In the genomic region with DNA sequence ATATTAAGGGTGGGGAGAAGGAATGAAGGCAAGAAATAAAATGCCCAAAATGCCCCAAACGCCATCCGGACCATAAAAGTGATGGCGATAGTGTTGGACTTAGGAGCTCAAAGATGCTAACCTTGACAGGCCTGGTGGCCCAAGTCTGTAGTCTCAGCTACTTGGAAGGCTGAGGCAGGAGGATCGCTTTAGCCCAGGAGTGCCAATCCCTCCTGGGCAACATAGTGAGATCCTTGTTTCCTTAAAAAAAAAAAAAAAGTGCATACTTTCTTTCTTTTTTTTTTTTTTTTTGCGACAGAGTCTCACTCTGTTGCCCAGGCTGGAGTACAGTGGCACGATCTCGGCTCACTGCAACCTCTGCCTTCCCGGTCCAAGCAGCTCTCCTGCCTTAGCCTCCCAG, we compare ENCODE assay signal across 9 cellular contexts. TPM values are rescaled to one million over a fixed set of nuclear protein-coding genes. Genes with fewer than 3 reads are reported as not detected.
DNase-seq lines count a peak whose midpoint lies in the region; ATAC-seq and TF ChIP-seq lines count a peak whose summit lies in the region.
"Had no signal": no experiment of that assay in that cellular context is flagged by ENCODE, and none has a peak within 500 bp of the region (broad histone marks: within the 10 kb centered on the region; RNA-seq: fewer than 3 reads in every experiment).

No MANE protein-coding gene starts in this region.

- peak overlapping the region; percentile 89 for H3K4me3 Mint-ChIP-seq in activated naive CD8-positive, alpha-beta T cell treated with anti-CD3 and anti-CD28 coated beads for 36 hours
- peak overlapping the region; percentile 94 for H3K4me3 Mint-ChIP-seq in type B pancreatic cell

- WGBS in right cardiac atrium, result 83% methylated on average over 8 of the region's 8 CpGs

- peaks cover 22% of the 10 kb centered on the region for H3K4me1 Mint-ChIP-seq in activated naive CD8-positive, alpha-beta T cell treated with anti-CD3 and anti-CD28 coated beads for 36 hours
- peaks cover 4% of the 10 kb centered on the region for H3K4me1 Mint-ChIP-seq in type B pancreatic cell (ENCODE audit: unreplicated experiment)

- H3K27me3 ChIP-seq in right atrium auricular region (no peaks in the 10 kb centered on the region), right cardiac atrium (ENCODE audit: control insufficient read depth, insufficient read depth) (no peaks in the 10 kb centered on the region), kidney epithelial cell (ENCODE audit: control insufficient read depth, insufficient read depth, low read length) (no peaks in the 10 kb centered on the region)

- no peak for DNase-seq in right atrium auricular region (ENCODE audit: low spot score)
- DNase-seq in right cardiac atrium, result no peak
- no peak for DNase-seq in activated naive CD8-positive, alpha-beta T cell treated with anti-CD3 and anti-CD28 coated beads for 36 hours
- no peak for DNase-seq in kidney epithelial cell (ENCODE audit: low read depth)
- no peak for DNase-seq in type B pancreatic cell (ENCODE audit: extremely low spot score, unreplicated experiment)
- no peak for DNase-seq in activated gamma-delta T cell (lab: John Stamatoyannopoulos, UW)
- DNase-seq: NCI-H2081 treated with DMSO at 0.1 percent for 48 hours had no signal

- TF ChIP-seq CTCF in right atrium auricular region (IDR thresholded peaks at IDR 0.05) (no peak), kidney epithelial cell (IDR thresholded peaks at IDR 0.05; ENCODE audit: insufficient read depth, low read length, poor library complexity, severe bottlenecking) (no peak), type B pancreatic cell (conservative IDR thresholded peaks at IDR 0.05) (no peak)

- no peak for ATAC-seq in right cardiac atrium
- no peak for ATAC-seq in GM21723 (IDR thresholded peaks at IDR 0.05; ENCODE audit: unreplicated experiment)
- no peak for ATAC-seq in GM18520 (IDR thresholded peaks at IDR 0.05; ENCODE audit: unreplicated experiment)

- H3K36me3 ChIP-seq in right atrium auricular region, result no peaks in the 10 kb centered on the region
- H3K36me3 ChIP-seq in kidney epithelial cell (ENCODE audit: control insufficient read depth, insufficient read depth, low read length), result no peaks in the 10 kb centered on the region

- H3K27ac Mint-ChIP-seq in activated naive CD8-positive, alpha-beta T cell treated with anti-CD3 and anti-CD28 coated beads for 36 hours, result no peak overlapping the region
- H3K27ac Mint-ChIP-seq in type B pancreatic cell, result peak overlapping the region; percentile 96

- H3K36me3 Mint-ChIP-seq in activated naive CD8-positive, alpha-beta T cell treated with anti-CD3 and anti-CD28 coated beads for 36 hours, result no peaks in the 10 kb centered on the region
- H3K36me3 Mint-ChIP-seq in type B pancreatic cell, result no peaks in the 10 kb centered on the region

- H3K27me3 Mint-ChIP-seq in activated naive CD8-positive, alpha-beta T cell treated with anti-CD3 and anti-CD28 coated beads for 36 hours, result no peaks in the 10 kb centered on the region
- H3K27me3 Mint-ChIP-seq in type B pancreatic cell, result no peaks in the 10 kb centered on the region

- intact Hi-C loops in right cardiac atrium (cut with DNase I), result no loop called here

- H3K4me1 ChIP-seq in right atrium auricular region (peaks cover 0 to 21% of the 10 kb centered on the region in 2 donors), right cardiac atrium (ENCODE audit: control insufficient read depth, insufficient read depth, low read length) (peaks cover 2% of the 10 kb centered on the region)

- H3K27ac ChIP-seq in right atrium auricular region (peak overlapping the region in 1 of 2 donors; percentile 89), right cardiac atrium (ENCODE audit: low read length) (no peak overlapping the region)

- H3K9me3 ChIP-seq in right atrium auricular region (no peaks in the 10 kb centered on the region), right cardiac atrium (ENCODE audit: control insufficient read depth, low read length) (no peaks in the 10 kb centered on the region)

- H3K4me3 ChIP-seq in right atrium auricular region (peak overlapping the region; percentile 37 to 61), right cardiac atrium (ENCODE audit: low read length) (no peak overlapping the region), kidney epithelial cell (ENCODE audit: low read depth, low read length) (peak overlapping the region; percentile 55)

- H3K9me3 Mint-ChIP-seq in activated naive CD8-positive, alpha-beta T cell treated with anti-CD3 and anti-CD28 coated beads for 36 hours, result no peaks in the 10 kb centered on the region
- H3K9me3 Mint-ChIP-seq in type B pancreatic cell, result no peaks in the 10 kb centered on the region

RNA-seq across cellular contexts. Expression of gene MRI1, which starts 32.0 kb away (rescaled TPM):
- total RNA-seq in right atrium auricular region, result 10 to 100 TPM; 18.2 to 19.4 TPM
- 10 to 100 TPM; 14.9 to 21.2 (median 16.8) TPM for total RNA-seq in right cardiac atrium
- polyA plus RNA-seq in right cardiac atrium, result 11.2 TPM
- 10 to 100 TPM; 35.8 to 38.2 TPM for total RNA-seq in activated naive CD8-positive, alpha-beta T cell treated with anti-CD3 and anti-CD28 coated beads for 36 hours
- total RNA-seq in kidney epithelial cell, result 25.9 and 32.6 TPM in 2 replicates
- 24.0 and 27.7 TPM in 2 replicates for total RNA-seq in type B pancreatic cell (ENCODE audit: low replicate concordance)

RNA-seq across cellular contexts. Expression of gene C19orf53, which starts 41.9 kb away (rescaled TPM):
- total RNA-seq in right atrium auricular region (100 to 1,000 TPM; 272 to 304 TPM), right cardiac atrium (100 to 1,000 TPM in 3 of 4 donors, 10 to 100 TPM in 1; 91.3 to 121 (median 104) TPM), kidney epithelial cell (196 and 203 TPM in 2 replicates), type B pancreatic cell (ENCODE audit: low replicate concordance) (89.8 and 101 TPM in 2 replicates)
- 233 TPM for polyA plus RNA-seq in right cardiac atrium
- 100 to 1,000 TPM; 137 to 141 TPM for total RNA-seq in activated naive CD8-positive, alpha-beta T cell treated with anti-CD3 and anti-CD28 coated beads for 36 hours
